Comparison of ENCODE assay signal across 1 cellular context in the genomic region with DNA sequence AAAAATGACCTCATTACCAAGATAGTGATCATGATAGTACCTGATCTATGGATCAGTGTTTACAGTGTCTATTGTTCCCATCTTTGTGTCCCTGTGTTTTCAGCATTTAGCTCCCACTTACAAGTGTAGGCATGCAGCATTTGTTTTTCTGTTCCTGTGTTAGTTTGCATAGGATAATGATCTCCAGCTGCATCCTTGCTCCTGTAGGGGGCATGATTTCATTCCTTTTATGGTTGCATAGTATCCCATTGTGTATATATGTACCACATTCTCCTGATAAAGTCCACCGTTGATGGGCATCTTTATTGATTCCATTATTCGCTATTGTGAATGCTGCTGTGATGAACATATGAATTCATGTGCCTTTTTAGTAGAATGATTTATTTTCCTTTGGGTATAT.
TF ChIP-seq lines count a peak whose summit lies in the region.

No MANE protein-coding gene starts in this region.

TF ChIP-seq in H1, 55 proteins besides CTCF, POLR2A, EP300 and RAD21 (continued from another document):
- no peak for TF ChIP-seq CHD7 (IDR thresholded peaks at IDR 0.05; ENCODE audit: insufficient replicate concordance, low read length)
